In the genomic region with DNA sequence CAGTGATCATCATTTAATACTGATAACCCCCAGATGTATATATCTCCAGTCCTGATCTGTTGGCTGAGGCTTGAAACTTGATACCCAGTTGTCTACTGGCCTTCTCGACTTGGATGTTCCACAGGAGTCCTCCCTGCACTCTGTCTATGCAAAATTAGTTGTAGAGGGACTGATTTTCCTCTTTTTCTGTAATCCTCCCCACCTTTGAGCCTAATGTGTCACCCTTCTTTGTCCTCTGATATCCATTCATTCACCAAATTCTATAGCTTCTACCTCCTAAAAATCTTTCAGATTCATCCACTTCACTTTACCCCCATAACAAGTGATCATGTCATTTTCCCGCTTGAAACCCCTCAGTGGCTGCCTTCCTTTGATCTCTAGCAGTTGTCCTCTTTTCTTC, we compare ENCODE assay signal across 27 cellular contexts.
"Had no signal": no experiment of that assay in that cellular context is flagged by ENCODE, and none has a peak within 500 bp of the region (broad histone marks: within the 10 kb centered on the region; RNA-seq: fewer than 3 reads in every experiment).

No MANE protein-coding gene starts in this region.

- H3K4me1 ChIP-seq: pancreas, prostate gland, stomach, testis, transverse colon, upper lobe of left lung, vagina had no signal

- ATAC-seq: mucosa of descending colon; naive thymus-derived CD4-positive, alpha-beta T cell; natural killer cell treated with Interleukin-12 subunit alpha and Interleukin-12 subunit beta and Interleukin-15 and Interleukin-18, amount 100 ng/mL, for 72 hours; pancreas; right cardiac atrium; sciatic nerve; stimulated activated naive B cell treated with anti-CD40 and anti-IgM and Interleukin-4, amounts not matched to agents 10 μg/mL and 1 μg/mL and 100 μg/mL, for 72 hours; stimulated activated naive CD8-positive, alpha-beta T cell treated with anti-CD3 and anti-CD28 coated beads, Interleukin-15, Interleukin-2, amounts not matched to agents 100 U/mL and 50 U/mL, for 24 hours had no signal

- FAIRE-seq: pancreas had no signal

- H3K9me3 ChIP-seq: left ventricle myocardium inferior, mucosa of descending colon, pancreas, prostate gland, stomach, testis, thyroid gland, transverse colon, upper lobe of left lung, vagina had no signal

- DNase-seq: islet precursor cell; left ventricle myocardium inferior; midbrain; mucosa of descending colon; naive thymus-derived CD4-positive, alpha-beta T cell; nucleus accumbens; pancreas; posterior cingulate gyrus; retina; right cardiac atrium; stimulated activated CD4-positive, alpha-beta T cell treated with anti-CD3 and anti-CD28 coated beads, Interleukin-12 subunit alpha, Interleukin-12 subunit beta, amount 100 ng/mL, for 4 hours; stimulated activated CD4-positive, alpha-beta T cell treated with anti-CD3 and anti-CD28 coated beads, Interleukin-15, amount 100 ng/mL, for 24 hours; stimulated activated CD4-positive, alpha-beta T cell treated with anti-CD3 and anti-CD28 coated beads, Interleukin-2, amount 100 ng/mL, for 24 hours; stimulated activated CD4-positive, alpha-beta T cell treated with anti-CD3 and anti-CD28 coated beads, Interleukin-4, amount 100 ng/mL, for 1 hour; stimulated activated naive B cell treated with anti-CD40 and anti-IgM and Interleukin-4, amounts not matched to agents 10 μg/mL and 1 μg/mL and 100 μg/mL, for 72 hours; stimulated activated naive CD8-positive, alpha-beta T cell treated with anti-CD3 and anti-CD28 coated beads, Interleukin-15, Interleukin-2, amounts not matched to agents 100 U/mL and 50 U/mL, for 24 hours; stomach; testis; thyroid gland; transverse colon; upper lobe of left lung had no signal

- H3K36me3 ChIP-seq: prostate gland, vagina had no signal

- H3K4me3 ChIP-seq: left ventricle myocardium inferior, lung, mucosa of descending colon, pancreas, prostate gland, skin epidermis, stomach, testis, thyroid gland, transverse colon, upper lobe of left lung, vagina had no signal

- H3K27ac ChIP-seq: left ventricle myocardium inferior, pancreas, prostate gland, skin epidermis, stomach, testis, thyroid gland, transverse colon, upper lobe of left lung, vagina had no signal

- H3K27me3 ChIP-seq: pancreas, stomach, testis, thyroid gland, transverse colon, upper lobe of left lung, vagina had no signal
